Comparison of ENCODE assay signal across 9 cellular contexts in the genomic region with DNA sequence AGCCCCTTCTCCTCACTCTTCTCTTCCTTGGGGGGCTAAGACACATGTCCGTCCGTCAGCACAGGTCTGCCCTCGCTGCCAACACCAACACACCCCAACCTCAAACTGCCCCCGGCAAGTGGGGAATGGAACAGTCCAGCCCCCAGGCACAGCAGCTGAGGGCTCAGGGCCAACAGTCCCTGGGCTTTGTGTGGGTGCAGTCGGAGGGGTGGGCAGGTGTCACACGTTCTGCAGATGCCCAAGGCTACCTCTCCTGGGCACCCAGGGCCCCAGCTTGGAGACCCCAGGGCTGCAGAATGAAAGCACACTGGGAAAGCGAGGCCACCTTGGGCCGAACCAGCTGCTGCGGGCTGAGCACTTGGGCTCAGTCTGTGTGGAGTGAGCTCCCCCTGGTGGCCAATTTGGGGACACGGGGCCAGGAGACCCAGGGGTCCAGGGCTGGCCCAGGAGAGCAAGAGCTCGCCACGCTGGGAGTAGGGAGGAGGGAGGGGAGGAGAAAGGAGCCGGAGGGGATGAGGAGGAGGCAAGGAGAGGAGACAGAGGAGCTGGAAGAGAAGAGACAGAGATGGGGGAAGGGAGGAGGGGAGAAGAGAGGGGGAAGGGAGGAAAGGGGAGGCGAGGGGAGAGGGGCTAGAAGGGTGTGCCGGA. TPM values are rescaled to one million over a fixed set of nuclear protein-coding genes. Genes with fewer than 3 reads are reported as not detected.
DNase-seq lines count a peak whose midpoint lies in the region; ATAC-seq and TF ChIP-seq lines count a peak whose summit lies in the region.
"Had no signal": no experiment of that assay in that cellular context is flagged by ENCODE, and none has a peak within 500 bp of the region (broad histone marks: within the 10 kb centered on the region; RNA-seq: fewer than 3 reads in every experiment).

No MANE protein-coding gene starts in this region.

- peaks cover 25% of the 10 kb centered on the region for H3K36me3 ChIP-seq in CD4-positive, CD25-positive, alpha-beta regulatory T cell (ENCODE audit: control insufficient read depth, insufficient read depth, low read length)
- peaks cover 80% of the 10 kb centered on the region for H3K36me3 ChIP-seq in suprapubic skin

- 29% methylated on average over 13 of the region's 15 CpGs for WGBS in suprapubic skin

- TF ChIP-seq POLR2A in suprapubic skin (IDR thresholded peaks at IDR 0.05), result no peak

- no peaks in the 10 kb centered on the region for H3K27me3 Mint-ChIP-seq in CD4-positive, CD25-positive, alpha-beta regulatory T cell

- H3K4me3 Mint-ChIP-seq in CD4-positive, CD25-positive, alpha-beta regulatory T cell, result no peak overlapping the region

- TF ChIP-seq EP300 in suprapubic skin (IDR thresholded peaks at IDR 0.05), result no peak

- no peaks in the 10 kb centered on the region for H3K9me3 ChIP-seq in CD4-positive, CD25-positive, alpha-beta regulatory T cell (ENCODE audit: control insufficient read depth in 2 of 2, low read length in 2 of 2)
- H3K9me3 ChIP-seq in suprapubic skin, result no peaks in the 10 kb centered on the region

- H3K4me1 ChIP-seq in CD4-positive, CD25-positive, alpha-beta regulatory T cell (ENCODE audit: control insufficient read depth, insufficient read depth, low read length, poor library complexity, severe bottlenecking), result peaks cover 8% of the 10 kb centered on the region
- H3K4me1 ChIP-seq in suprapubic skin, result peaks cover 11% of the 10 kb centered on the region

- H3K27me3 ChIP-seq in CD4-positive, CD25-positive, alpha-beta regulatory T cell (ENCODE audit: control insufficient read depth, insufficient read depth, low read length), result no peaks in the 10 kb centered on the region
- no peaks in the 10 kb centered on the region for H3K27me3 ChIP-seq in suprapubic skin

- no peak overlapping the region for H3K27ac Mint-ChIP-seq in CD4-positive, CD25-positive, alpha-beta regulatory T cell

- TF ChIP-seq CTCF in suprapubic skin (IDR thresholded peaks at IDR 0.05), result peak; percentile 82 to 88

- H3K4me1 Mint-ChIP-seq in CD4-positive, CD25-positive, alpha-beta regulatory T cell, result peaks cover 0 to 7% (median 2%) of the 10 kb centered on the region in 4 donors

- ATAC-seq in CD4-positive, CD25-positive, alpha-beta regulatory T cell (ENCODE audit: low read depth in 2 of 2), result peak; percentile 73 to 80
- peak; percentile 41 for ATAC-seq in HG02885 (IDR thresholded peaks at IDR 0.05; ENCODE audit: poor library complexity, unreplicated experiment)
- ATAC-seq in GM19023 (IDR thresholded peaks at IDR 0.05; ENCODE audit: unreplicated experiment), result no peak

- no peaks in the 10 kb centered on the region for H3K9me3 Mint-ChIP-seq in CD4-positive, CD25-positive, alpha-beta regulatory T cell

- peak; percentile 66 to 75 (median 69) for DNase-seq in CD4-positive, CD25-positive, alpha-beta regulatory T cell
- DNase-seq in RKO (ENCODE audit: low spot score) (peak; percentile 62), foreskin melanocyte (peak; percentile 20), occipital lobe (lab: John Stamatoyannopoulos, UW) (peak; percentile 35), suprapubic skin (ENCODE audit: low spot score in 2 of 2) (peak in 1 of 2 donors; percentile 87)
- DNase-seq in activated effector memory CD4-positive, alpha-beta T cell treated with Interleukin-2 at 50 U/mL for 16 hours, result peak; percentile 62

- H3K4me3 ChIP-seq in CD4-positive, CD25-positive, alpha-beta regulatory T cell (ENCODE audit: low read depth, low read length), result no peak overlapping the region
- H3K4me3 ChIP-seq in suprapubic skin, result no peak overlapping the region
- H3K4me3 ChIP-seq: SK-N-MC had no signal

- H3K27ac ChIP-seq in CD4-positive, CD25-positive, alpha-beta regulatory T cell (ENCODE audit: insufficient read depth, low read length, poor library complexity, severe bottlenecking), result no peak overlapping the region
- H3K27ac ChIP-seq in suprapubic skin, result no peak overlapping the region
- H3K27ac ChIP-seq: SK-N-MC had no signal

- H3K36me3 Mint-ChIP-seq in CD4-positive, CD25-positive, alpha-beta regulatory T cell, result peaks cover 3% of the 10 kb centered on the region

RNA-seq across cellular contexts. Expression of gene ATP8B3, which starts 14.0 kb away (rescaled TPM):
- total RNA-seq in CD4-positive, CD25-positive, alpha-beta regulatory T cell, result 12.2 TPM
- polyA plus RNA-seq in CD4-positive, CD25-positive, alpha-beta regulatory T cell, result 1 to 10 TPM; 1.1 to 3.8 (median 2.6) TPM
- total RNA-seq in occipital lobe (under 0.01 TPM), suprapubic skin (1 to 10 TPM; 1.5 to 3.8 (median 1.8) TPM)

RNA-seq across cellular contexts. Expression of gene REXO1, which starts 22.2 kb away (rescaled TPM):
- 103 TPM for total RNA-seq in CD4-positive, CD25-positive, alpha-beta regulatory T cell
- polyA plus RNA-seq in CD4-positive, CD25-positive, alpha-beta regulatory T cell, result 1 to 10 TPM; 2.5 to 5.5 (median 3.6) TPM
- total RNA-seq in occipital lobe (2.8 TPM), suprapubic skin (10 to 100 TPM; 31.8 to 63.1 (median 38.3) TPM)

RNA-seq across cellular contexts. Expression of gene KLF16, which starts 37.3 kb away (rescaled TPM):
- 40.6 TPM for total RNA-seq in CD4-positive, CD25-positive, alpha-beta regulatory T cell
- under 1 TPM; 0.28 to 0.86 (median 0.59) TPM for polyA plus RNA-seq in CD4-positive, CD25-positive, alpha-beta regulatory T cell
- total RNA-seq in occipital lobe, result 3.3 TPM
- 10 to 100 TPM; 12.1 to 30.8 (median 20.9) TPM for total RNA-seq in suprapubic skin

RNA-seq across cellular contexts. Expression of gene ABHD17A, which starts 59.3 kb away (rescaled TPM):
- total RNA-seq in CD4-positive, CD25-positive, alpha-beta regulatory T cell, result 148 TPM
- 100 to 1,000 TPM; 139 to 202 (median 159) TPM for polyA plus RNA-seq in CD4-positive, CD25-positive, alpha-beta regulatory T cell
- 50.5 TPM for total RNA-seq in occipital lobe
- total RNA-seq in suprapubic skin, result 100 to 1,000 TPM in 3 of 4 donors, 10 to 100 TPM in 1; 82.3 to 120 (median 110) TPM
